ENCODE assay signal across 8 cellular contexts in genomic region chr19:4065430-4066175, GRCh38. TPM values are rescaled to one million over a fixed set of nuclear protein-coding genes. Genes with fewer than 3 reads are reported as not detected.
DNase-seq lines count a peak whose midpoint lies in the region; ATAC-seq, FAIRE-seq and TF ChIP-seq lines count a peak whose summit lies in the region.

No MANE protein-coding gene starts in this region.

- H3K4me1 ChIP-seq in psoas muscle, result peaks cover 36% of the 10 kb centered on the region
- H3K4me1 ChIP-seq in urinary bladder (ENCODE audit: insufficient read depth), result peaks cover 1% of the 10 kb centered on the region

- TF ChIP-seq POLR2A in GM12892 (IDR thresholded peaks at IDR 0.05; ENCODE audit: low read depth, low read length), result peak; percentile 47; the same call in 1 of the 2 replicates

- intact Hi-C loops in Right ventricle myocardium superior (cut with DNase I), result no loop called here
- intact Hi-C loops in psoas muscle (cut with DNase I), result loop anchor here (5.0 kb wide), 2 partner anchors 47 to 57 kb away; partner anchors contain the start of gene MAP2K2 (in 1 of the 2)

- H3K27ac Mint-ChIP-seq in activated naive CD8-positive, alpha-beta T cell treated with anti-CD3 and anti-CD28 coated beads, Interleukin-2, amount 50 U/mL, for 24 hours, result no peak overlapping the region

- H3K9me3 Mint-ChIP-seq in activated naive CD8-positive, alpha-beta T cell treated with anti-CD3 and anti-CD28 coated beads, Interleukin-2, amount 50 U/mL, for 24 hours, result no peaks in the 10 kb centered on the region

- H3K27me3 Mint-ChIP-seq in activated naive CD8-positive, alpha-beta T cell treated with anti-CD3 and anti-CD28 coated beads, Interleukin-2, amount 50 U/mL, for 24 hours, result no peaks in the 10 kb centered on the region

- H3K4me3 Mint-ChIP-seq in activated naive CD8-positive, alpha-beta T cell treated with anti-CD3 and anti-CD28 coated beads, Interleukin-2, amount 50 U/mL, for 24 hours, result peak overlapping the region; percentile 26

- 1% methylated on average over 15 to 92 of the region's 98 CpGs; no CpG with 5 or more reads in 1 of the 3 donors for WGBS in psoas muscle, 3 donors
- 1% methylated on average over 98 of the region's 98 CpGs for WGBS in urinary bladder

- peak overlapping the region; percentile 96 for H3K27ac ChIP-seq in psoas muscle
- H3K27ac ChIP-seq in urinary bladder (ENCODE audit: low read depth), result peak overlapping the region; percentile 88

- FAIRE-seq in GM12892 (lab: Jason Lieb, UNC), result peak; percentile 100

- peak overlapping the region; percentile 87 for H3K4me3 ChIP-seq in psoas muscle
- peak overlapping the region; percentile 98 for H3K4me3 ChIP-seq in urinary bladder (ENCODE audit: low read depth, low read length)

- H3K4me1 Mint-ChIP-seq in activated naive CD8-positive, alpha-beta T cell treated with anti-CD3 and anti-CD28 coated beads, Interleukin-2, amount 50 U/mL, for 24 hours, result peaks cover 44% of the 10 kb centered on the region

- H3K36me3 Mint-ChIP-seq in activated naive CD8-positive, alpha-beta T cell treated with anti-CD3 and anti-CD28 coated beads, Interleukin-2, amount 50 U/mL, for 24 hours (ENCODE audit: low read depth), result peaks cover 4% of the 10 kb centered on the region

- H3K36me3 ChIP-seq in psoas muscle (ENCODE audit: insufficient read depth in 1 of 2, low read depth in 1 of 2), result no peaks in the 10 kb centered on the region
- no peaks in the 10 kb centered on the region for H3K36me3 ChIP-seq in urinary bladder (ENCODE audit: insufficient read depth)

- H3K27me3 ChIP-seq in psoas muscle (ENCODE audit: insufficient read depth in 3 of 3, low read length in 2 of 3), result no peaks in the 10 kb centered on the region

- H3K9me3 ChIP-seq in psoas muscle, result no peaks in the 10 kb centered on the region

- no peak for TF ChIP-seq CTCF in psoas muscle (IDR thresholded peaks at IDR 0.05)

- ATAC-seq in HG02763 (IDR thresholded peaks at IDR 0.05; ENCODE audit: unreplicated experiment) (peak; percentile 81), Right ventricle myocardium superior (ENCODE audit: poor library complexity) (peak; percentile 79), psoas muscle (peak; percentile 78 to 85 (median 83))
- ATAC-seq in activated naive CD8-positive, alpha-beta T cell treated with anti-CD3 and anti-CD28 coated beads, Interleukin-2, amount 50 U/mL, for 24 hours, result peak; percentile 81

- DNase-seq in GM12892 (ENCODE audit: insufficient read length) (peak; percentile 99), NCI-H1417 treated with DMSO at 0.1 percent for 48 hours (lab: John Stamatoyannopoulos, UW) (peak; percentile 69), SW 1271 (lab: John Stamatoyannopoulos, UW) (peak; percentile 75 to 88), Right ventricle myocardium superior (peak; percentile 98), psoas muscle (peak; percentile 97 to 99)
- peak; percentile 97 for DNase-seq in activated naive CD8-positive, alpha-beta T cell treated with anti-CD3 and anti-CD28 coated beads, Interleukin-2, amount 50 U/mL, for 24 hours

RNA-seq across cellular contexts. Expression of gene ZBTB7A, which starts 1.1 kb away (rescaled TPM):
- polyA plus RNA-seq in GM12892 (2012; ENCODE audit: missing spikeins), result 3.1 TPM
- total RNA-seq in Right ventricle myocardium superior (31.4 TPM), psoas muscle (10 to 100 TPM; 25.7 to 55.9 (median 45.7) TPM), urinary bladder (8.2 TPM)
- polyA plus RNA-seq in psoas muscle (10 to 100 TPM; 18.5 to 20.3 (median 20.0) TPM), urinary bladder (35.3 TPM)

RNA-seq across cellular contexts. Expression of gene PIAS4, which starts 58.1 kb away (rescaled TPM):
- polyA plus RNA-seq in GM12892 (2012; ENCODE audit: missing spikeins), result 11.3 TPM
- total RNA-seq in Right ventricle myocardium superior (16.7 TPM), psoas muscle (10 to 100 TPM; 14.6 to 27.2 (median 17.0) TPM), urinary bladder (20.2 TPM)
- polyA plus RNA-seq in psoas muscle (10 to 100 TPM; 12.7 to 21.8 (median 14.6) TPM), urinary bladder (25.3 TPM)

RNA-seq across cellular contexts. Expression of gene MAP2K2, which starts 58.3 kb away (rescaled TPM):
- 52.3 TPM for polyA plus RNA-seq in GM12892 (2012; ENCODE audit: missing spikeins)
- total RNA-seq in Right ventricle myocardium superior, result 136 TPM
- 100 to 1,000 TPM; 136 to 192 (median 151) TPM for total RNA-seq in psoas muscle
- 100 to 1,000 TPM; 189 to 290 (median 207) TPM for polyA plus RNA-seq in psoas muscle
- 54.7 TPM for total RNA-seq in urinary bladder
- 103 TPM for polyA plus RNA-seq in urinary bladder

Comparison
In these comparisons a context has a peak if more than half of its experiments do, and no peak if none do; other contexts are left out.
1. Peak in every context shown above with its lines: DNase-seq, ATAC-seq, H3K4me3 ChIP-seq and H3K27ac ChIP-seq.